Comparison of ENCODE assay signal across 8 cellular contexts in genomic region chr5:181207960-181208253, GRCh38. TPM values are rescaled to one million over a fixed set of nuclear protein-coding genes. Genes with fewer than 3 reads are reported as not detected.
DNase-seq lines count a peak whose midpoint lies in the region; ATAC-seq and TF ChIP-seq lines count a peak whose summit lies in the region.

No MANE protein-coding gene starts in this region.

- WGBS in gastroesophageal sphincter (ENCODE audit: low coverage in 1 of 2), 2 donors: 38 to 47% methylated on average over 3 of the region's 3 CpGs
- 45% methylated on average over 3 of the region's 3 CpGs for WGBS in suprapubic skin

- peak overlapping the region; percentile 88; the same call in 1 of the 2 replicates for H3K27ac ChIP-seq in SK-N-MC
- peak overlapping the region in 3 of 4 donors; percentile 89 to 90 (median 90) for H3K27ac ChIP-seq in gastroesophageal sphincter
- no peak overlapping the region for H3K27ac ChIP-seq in suprapubic skin

- H3K4me3 Mint-ChIP-seq in activated naive CD4-positive, alpha-beta T cell treated with anti-CD3 and anti-CD28 coated beads, Interleukin-2, amount 10 ng/mL, durations not matched to agents 7 days and 5 days: peak overlapping the region; percentile 79

- H3K4me1 ChIP-seq in gastroesophageal sphincter (peaks cover 0 to 42% (median 14%) of the 10 kb centered on the region in 3 donors), suprapubic skin (peaks cover 48% of the 10 kb centered on the region)

- TF ChIP-seq CTCF in gastroesophageal sphincter (IDR thresholded peaks at IDR 0.05) (no peak), suprapubic skin (IDR thresholded peaks at IDR 0.05) (no peak)

- H3K36me3 Mint-ChIP-seq in activated naive CD4-positive, alpha-beta T cell treated with anti-CD3 and anti-CD28 coated beads, Interleukin-2, amount 10 ng/mL, durations not matched to agents 7 days and 5 days: peaks cover 7% of the 10 kb centered on the region

- peak overlapping the region; percentile 93 for H3K4me3 ChIP-seq in SK-N-MC
- H3K4me3 ChIP-seq in gastroesophageal sphincter: peak overlapping the region in 1 of 2 donors; percentile 78
- H3K4me3 ChIP-seq in suprapubic skin: peak overlapping the region; percentile 61

- H3K9me3 ChIP-seq in SK-N-MC (ENCODE audit: low read depth, low read length) (no peaks in the 10 kb centered on the region), gastroesophageal sphincter (no peaks in the 10 kb centered on the region), suprapubic skin (no peaks in the 10 kb centered on the region)

- peaks cover 42% of the 10 kb centered on the region for H3K4me1 Mint-ChIP-seq in activated naive CD4-positive, alpha-beta T cell treated with anti-CD3 and anti-CD28 coated beads, Interleukin-2, amount 10 ng/mL, durations not matched to agents 7 days and 5 days

- no peaks in the 10 kb centered on the region for H3K36me3 ChIP-seq in SK-N-MC (ENCODE audit: insufficient read depth, low read length)
- no peaks in the 10 kb centered on the region for H3K36me3 ChIP-seq in gastroesophageal sphincter
- H3K36me3 ChIP-seq in suprapubic skin: no peaks in the 10 kb centered on the region

- peaks cover 48% of the 10 kb centered on the region for H3K27me3 Mint-ChIP-seq in activated naive CD4-positive, alpha-beta T cell treated with anti-CD3 and anti-CD28 coated beads, Interleukin-2, amount 10 ng/mL, durations not matched to agents 7 days and 5 days

- TF ChIP-seq POLR2A in gastroesophageal sphincter (IDR thresholded peaks at IDR 0.05): no peak
- TF ChIP-seq POLR2A in suprapubic skin (IDR thresholded peaks at IDR 0.05): no peak

- H3K27ac Mint-ChIP-seq in activated naive CD4-positive, alpha-beta T cell treated with anti-CD3 and anti-CD28 coated beads, Interleukin-2, amount 10 ng/mL, durations not matched to agents 7 days and 5 days: peak overlapping the region; percentile 93

- H3K9me3 Mint-ChIP-seq in activated naive CD4-positive, alpha-beta T cell treated with anti-CD3 and anti-CD28 coated beads, Interleukin-2, amount 10 ng/mL, durations not matched to agents 7 days and 5 days: no peaks in the 10 kb centered on the region

- H3K27me3 ChIP-seq in gastroesophageal sphincter (no peaks in the 10 kb centered on the region), suprapubic skin (no peaks in the 10 kb centered on the region)

- H3K9ac ChIP-seq in SK-N-MC (ENCODE audit: insufficient read length): no peak overlapping the region

- ATAC-seq in gastroesophageal sphincter (no peak), GM21737 (IDR thresholded peaks at IDR 0.05; ENCODE audit: unreplicated experiment) (no peak), GM19328 (IDR thresholded peaks at IDR 0.05; ENCODE audit: unreplicated experiment) (no peak), HG03354 (IDR thresholded peaks at IDR 0.05; ENCODE audit: poor library complexity, severe bottlenecking, unreplicated experiment) (no peak)

- no peak for DNase-seq in activated naive CD4-positive, alpha-beta T cell treated with anti-CD3 and anti-CD28 coated beads, Interleukin-2, amount 10 ng/mL, durations not matched to agents 7 days and 5 days
- no peak for DNase-seq in activated naive CD4-positive, alpha-beta T cell treated with anti-CD3 and anti-CD28 coated beads, Interleukin-2, amount 50 U/mL, for 16 hours
- no peak for DNase-seq in SK-N-MC (ENCODE audit: low read depth, low spot score)
- DNase-seq in suprapubic skin (ENCODE audit: low spot score in 2 of 2): no peak

- CTCF ChIA-PET in activated naive CD4-positive, alpha-beta T cell treated with anti-CD3 and anti-CD28 coated beads, Interleukin-2, amount 10 ng/mL, durations not matched to agents 7 days and 5 days (lab: Charles Lee): interaction anchor here (1.2 to 2.7 kb wide), 4 partner anchors 15 to 38 kb away, joined by 3 to 22 read pairs (median 4); partner anchors contain the start of gene TRIM41

- TF ChIP-seq EP300 in gastroesophageal sphincter (IDR thresholded peaks at IDR 0.05): no peak
- TF ChIP-seq EP300 in suprapubic skin (IDR thresholded peaks at IDR 0.05): no peak

RNA-seq across cellular contexts. Expression of gene TRIM7, which starts 2.9 kb away (rescaled TPM):
- total RNA-seq in gastroesophageal sphincter: 10 to 100 TPM in 1 of 4 donors, 1 to 10 TPM in 3; 3.0 to 11.0 (median 4.7) TPM
- 10 to 100 TPM; 52.0 to 79.0 (median 69.4) TPM for total RNA-seq in suprapubic skin

RNA-seq across cellular contexts. Expression of gene TRIM41, which starts 15.2 kb away (rescaled TPM):
- total RNA-seq in gastroesophageal sphincter (10 to 100 TPM in 3 of 4 donors, 1 to 10 TPM in 1; 9.7 to 17.6 (median 12.1) TPM), suprapubic skin (10 to 100 TPM; 13.3 to 23.3 (median 16.2) TPM)

RNA-seq across cellular contexts. Expression of gene RACK1, which starts 35.8 kb away (rescaled TPM):
- total RNA-seq in gastroesophageal sphincter: 1,000 to 10,000 TPM; 1,300 to 1,812 (median 1,580) TPM
- total RNA-seq in suprapubic skin: 1,000 to 10,000 TPM; 2,440 to 4,496 (median 3,996) TPM

RNA-seq across cellular contexts. Expression of gene TRIM52, which starts 53.0 kb away (rescaled TPM):
- total RNA-seq in gastroesophageal sphincter: 10 to 100 TPM; 15.9 to 34.7 (median 22.2) TPM
- total RNA-seq in suprapubic skin: 10 to 100 TPM in 2 of 4 donors, 1 to 10 TPM in 2; 6.7 to 15.4 (median 10.1) TPM

Comparison
In these comparisons a context has a peak if more than half of its experiments do, and no peak if none do; other contexts are left out.
1. RNA of gene TRIM7, which starts 2.9 kb away (total RNA-seq): 52.0 to 79.0 TPM in suprapubic skin; 3.0 to 11.0 TPM in gastroesophageal sphincter; every median in the first group is over 4 times any median in the second.